Comparison of ENCODE assay signal across 9 cellular contexts in genomic region chr15:65032823-65033537, GRCh38. TPM values are rescaled to one million over a fixed set of nuclear protein-coding genes. Genes with fewer than 3 reads are reported as not detected.
A peak's percentile ranks its signal among the peaks of the same experiment; 100 is the strongest.
DNase-seq lines count a peak whose midpoint lies in the region; ATAC-seq and TF ChIP-seq lines count a peak whose summit lies in the region.
"Had no signal": no experiment of that assay in that cellular context is flagged by ENCODE, and none has a peak within 500 bp of the region (broad histone marks: within the 10 kb centered on the region; RNA-seq: fewer than 3 reads in every experiment).

No MANE protein-coding gene starts in this region.

- H3K4me1 ChIP-seq in SJCRH30, result peaks cover 11% of the 10 kb centered on the region; the same call in 1 of the 2 replicates

- H3K27ac Mint-ChIP-seq in brain, result peak overlapping the region in 2 of 5 experiments; percentile 28 to 39

- no peaks in the 10 kb centered on the region for H3K36me3 Mint-ChIP-seq in brain

- ATAC-seq in GM18868 (IDR thresholded peaks at IDR 0.05; ENCODE audit: unreplicated experiment), result no peak

- no peaks in the 10 kb centered on the region for H3K9me3 ChIP-seq in SJCRH30 (replicated peaks)

- H3K36me3 ChIP-seq in SJCRH30, result no peaks in the 10 kb centered on the region

- peaks cover 13% of the 10 kb centered on the region for H3K27me3 Mint-ChIP-seq in brain

- peak overlapping the region; percentile 13 for H3K4me3 ChIP-seq in SJCRH30

- H3K27me3 ChIP-seq in SJCRH30, result no peaks in the 10 kb centered on the region

- peaks cover 28% of the 10 kb centered on the region for H3K4me1 Mint-ChIP-seq in brain

- peak overlapping the region; percentile 34 to 70 (median 60) for H3K4me3 Mint-ChIP-seq in brain

- peaks cover 0 to 5% (median 0%) of the 10 kb centered on the region in 5 experiments for H3K9me3 Mint-ChIP-seq in brain

- H3K27ac ChIP-seq in SJCRH30, result no peak overlapping the region; the same call in 1 of the 2 replicates

- DNase-seq in ELR (ENCODE audit: low read depth), result peak; percentile 87
- DNase-seq in HuH-7 (ENCODE audit: low spot score), result peak; percentile 89
- peak; percentile 85 to 94 for DNase-seq in SJCRH30
- DNase-seq in iris pigment epithelial cell (ENCODE audit: low read depth), result peak; percentile 54
- peak; percentile 39 to 50 for DNase-seq in stimulated activated CD4-positive, alpha-beta T cell treated with anti-CD3 and anti-CD28 coated beads, Interleukin-2, amount 100 ng/mL, for 24 hours
- no peak for DNase-seq in NCI-H446 (lab: John Stamatoyannopoulos, UW)

- peak in 1 of 2 experiments; percentile 69 for TF ChIP-seq CTCF in brain (conservative IDR thresholded peaks at IDR 0.05)

RNA-seq across cellular contexts. Expression of gene MTFMT, which starts 3.5 kb away (rescaled TPM):
- total RNA-seq in SJCRH30 (2014; rRNA removed; shearing (Covaris generic)), result 16.6 and 21.9 TPM in 2 replicates
- polyA plus RNA-seq in brain (ENCODE audit: insufficient read depth, low read depth, low replicate concordance), result 6.9 TPM

RNA-seq across cellular contexts. Expression of gene SLC51B, which starts 12.2 kb away (rescaled TPM):
- 0.36 TPM in 1 of 2 replicates, not detected in the other for total RNA-seq in SJCRH30 (2014; rRNA removed; shearing (Covaris generic))
- 0.51 TPM for polyA plus RNA-seq in brain (ENCODE audit: insufficient read depth, low read depth, low replicate concordance)
- total RNA-seq: activated CD8-positive, alpha-beta memory T cell treated with anti-CD3 and anti-CD28 coated beads for 36 hours had no signal

RNA-seq across cellular contexts. Expression of gene RASL12, which starts 34.8 kb away (rescaled TPM):
- 0.08 TPM in 1 of 2 replicates, not detected in the other for total RNA-seq in SJCRH30 (2014; rRNA removed; shearing (Covaris generic))
- polyA plus RNA-seq in brain (ENCODE audit: insufficient read depth, low read depth, low replicate concordance), result 9.1 TPM
- total RNA-seq: activated CD8-positive, alpha-beta memory T cell treated with anti-CD3 and anti-CD28 coated beads for 36 hours had no signal

RNA-seq across cellular contexts. Expression of gene SPG21, which starts 43.3 kb away (rescaled TPM):
- 79.9 and 88.6 TPM in 2 replicates for total RNA-seq in SJCRH30 (2014; rRNA removed; shearing (Covaris generic))
- 111 TPM for polyA plus RNA-seq in brain (ENCODE audit: insufficient read depth, low read depth, low replicate concordance)

RNA-seq across cellular contexts. Expression of gene KBTBD13, which starts 43.6 kb away (rescaled TPM):
- total RNA-seq in SJCRH30 (2014; rRNA removed; shearing (Covaris generic)), result 0.08 and 0.15 TPM in 2 replicates
- not detected for polyA plus RNA-seq in brain (ENCODE audit: insufficient read depth, low read depth, low replicate concordance)
- total RNA-seq: activated CD8-positive, alpha-beta memory T cell treated with anti-CD3 and anti-CD28 coated beads for 36 hours had no signal

Comparison
In these comparisons a context has a peak if more than half of its experiments do, and no peak if none do; other contexts are left out.
1. DNase-seq: peak in ELR (single experiment), HuH-7 (single experiment), SJCRH30 (2 of 2), iris pigment epithelial cell (single experiment) and stimulated activated CD4-positive, alpha-beta T cell treated with anti-CD3 and anti-CD28 coated beads, Interleukin-2, amount 100 ng/mL, for 24 hours (2 of 2); none in NCI-H446 (0 of 2).